Comparison of ENCODE assay signal across 1 cellular context in the genomic region with DNA sequence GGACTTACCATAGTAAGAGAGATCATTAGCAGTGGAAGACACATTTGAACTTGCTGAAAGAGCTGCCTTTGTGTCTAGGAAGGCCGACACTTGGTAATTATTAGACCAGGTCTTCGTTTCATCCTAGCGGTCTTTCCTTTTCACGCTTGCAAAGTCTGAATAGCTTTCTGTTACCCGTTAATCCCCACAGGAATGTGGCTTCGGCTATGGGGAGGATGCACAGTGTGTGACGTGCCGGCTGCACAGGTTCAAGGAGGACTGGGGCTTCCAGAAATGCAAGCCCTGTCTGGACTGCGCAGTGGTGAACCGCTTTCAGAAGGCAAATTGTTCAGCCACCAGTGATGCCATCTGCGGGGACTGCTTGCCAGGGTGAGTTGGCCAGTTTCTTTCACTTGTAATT.
TF ChIP-seq lines count a peak whose summit lies in the region.

No MANE protein-coding gene starts in this region.

TF ChIP-seq in GM23338, 12 proteins besides CTCF, POLR2A, EP300 and RAD21 (continued from another document):
- TF ChIP-seq, protein P1, sequence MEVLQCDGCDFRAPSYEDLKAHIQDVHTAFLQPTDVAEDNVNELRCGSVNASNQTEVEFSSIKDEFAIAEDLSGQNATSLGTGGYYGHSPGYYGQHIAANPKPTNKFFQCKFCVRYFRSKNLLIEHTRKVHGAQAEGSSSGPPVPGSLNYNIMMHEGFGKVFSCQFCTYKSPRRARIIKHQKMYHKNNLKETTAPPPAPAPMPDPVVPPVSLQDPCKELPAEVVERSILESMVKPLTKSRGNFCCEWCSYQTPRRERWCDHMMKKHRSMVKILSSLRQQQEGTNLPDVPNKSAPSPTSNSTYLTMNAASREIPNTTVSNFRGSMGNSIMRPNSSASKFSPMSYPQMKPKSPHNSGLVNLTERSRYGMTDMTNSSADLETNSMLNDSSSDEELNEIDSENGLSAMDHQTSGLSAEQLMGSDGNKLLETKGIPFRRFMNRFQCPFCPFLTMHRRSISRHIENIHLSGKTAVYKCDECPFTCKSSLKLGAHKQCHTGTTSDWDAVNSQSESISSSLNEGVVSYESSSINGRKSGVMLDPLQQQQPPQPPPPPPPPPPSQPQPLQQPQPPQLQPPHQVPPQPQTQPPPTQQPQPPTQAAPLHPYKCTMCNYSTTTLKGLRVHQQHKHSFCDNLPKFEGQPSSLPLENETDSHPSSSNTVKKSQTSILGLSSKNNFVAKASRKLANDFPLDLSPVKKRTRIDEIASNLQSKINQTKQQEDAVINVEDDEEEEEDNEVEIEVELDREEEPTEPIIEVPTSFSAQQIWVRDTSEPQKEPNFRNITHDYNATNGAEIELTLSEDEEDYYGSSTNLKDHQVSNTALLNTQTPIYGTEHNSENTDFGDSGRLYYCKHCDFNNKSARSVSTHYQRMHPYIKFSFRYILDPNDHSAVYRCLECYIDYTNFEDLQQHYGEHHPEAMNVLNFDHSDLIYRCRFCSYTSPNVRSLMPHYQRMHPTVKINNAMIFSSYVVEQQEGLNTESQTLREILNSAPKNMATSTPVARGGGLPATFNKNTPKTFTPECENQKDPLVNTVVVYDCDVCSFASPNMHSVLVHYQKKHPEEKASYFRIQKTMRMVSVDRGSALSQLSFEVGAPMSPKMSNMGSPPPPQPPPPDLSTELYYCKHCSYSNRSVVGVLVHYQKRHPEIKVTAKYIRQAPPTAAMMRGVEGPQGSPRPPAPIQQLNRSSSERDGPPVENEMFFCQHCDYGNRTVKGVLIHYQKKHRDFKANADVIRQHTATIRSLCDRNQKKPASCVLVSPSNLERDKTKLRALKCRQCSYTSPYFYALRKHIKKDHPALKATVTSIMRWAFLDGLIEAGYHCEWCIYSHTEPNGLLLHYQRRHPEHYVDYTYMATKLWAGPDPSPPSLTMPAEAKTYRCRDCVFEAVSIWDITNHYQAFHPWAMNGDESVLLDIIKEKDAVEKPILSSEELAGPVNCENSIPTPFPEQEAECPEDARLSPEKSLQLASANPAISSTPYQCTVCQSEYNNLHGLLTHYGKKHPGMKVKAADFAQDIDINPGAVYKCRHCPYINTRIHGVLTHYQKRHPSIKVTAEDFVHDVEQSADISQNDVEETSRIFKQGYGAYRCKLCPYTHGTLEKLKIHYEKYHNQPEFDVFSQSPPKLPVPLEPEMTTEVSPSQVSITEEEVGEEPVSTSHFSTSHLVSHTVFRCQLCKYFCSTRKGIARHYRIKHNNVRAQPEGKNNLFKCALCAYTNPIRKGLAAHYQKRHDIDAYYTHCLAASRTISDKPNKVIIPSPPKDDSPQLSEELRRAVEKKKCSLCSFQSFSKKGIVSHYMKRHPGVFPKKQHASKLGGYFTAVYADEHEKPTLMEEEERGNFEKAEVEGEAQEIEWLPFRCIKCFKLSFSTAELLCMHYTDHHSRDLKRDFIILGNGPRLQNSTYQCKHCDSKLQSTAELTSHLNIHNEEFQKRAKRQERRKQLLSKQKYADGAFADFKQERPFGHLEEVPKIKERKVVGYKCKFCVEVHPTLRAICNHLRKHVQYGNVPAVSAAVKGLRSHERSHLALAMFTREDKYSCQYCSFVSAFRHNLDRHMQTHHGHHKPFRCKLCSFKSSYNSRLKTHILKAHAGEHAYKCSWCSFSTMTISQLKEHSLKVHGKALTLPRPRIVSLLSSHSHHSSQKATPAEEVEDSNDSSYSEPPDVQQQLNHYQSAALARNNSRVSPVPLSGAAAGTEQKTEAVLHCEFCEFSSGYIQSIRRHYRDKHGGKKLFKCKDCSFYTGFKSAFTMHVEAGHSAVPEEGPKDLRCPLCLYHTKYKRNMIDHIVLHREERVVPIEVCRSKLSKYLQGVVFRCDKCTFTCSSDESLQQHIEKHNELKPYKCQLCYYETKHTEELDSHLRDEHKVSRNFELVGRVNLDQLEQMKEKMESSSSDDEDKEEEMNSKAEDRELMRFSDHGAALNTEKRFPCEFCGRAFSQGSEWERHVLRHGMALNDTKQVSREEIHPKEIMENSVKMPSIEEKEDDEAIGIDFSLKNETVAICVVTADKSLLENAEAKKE (CRISPR knock-in tag; IDR thresholded peaks at IDR 0.05): no peak
- TF ChIP-seq, protein P2, sequence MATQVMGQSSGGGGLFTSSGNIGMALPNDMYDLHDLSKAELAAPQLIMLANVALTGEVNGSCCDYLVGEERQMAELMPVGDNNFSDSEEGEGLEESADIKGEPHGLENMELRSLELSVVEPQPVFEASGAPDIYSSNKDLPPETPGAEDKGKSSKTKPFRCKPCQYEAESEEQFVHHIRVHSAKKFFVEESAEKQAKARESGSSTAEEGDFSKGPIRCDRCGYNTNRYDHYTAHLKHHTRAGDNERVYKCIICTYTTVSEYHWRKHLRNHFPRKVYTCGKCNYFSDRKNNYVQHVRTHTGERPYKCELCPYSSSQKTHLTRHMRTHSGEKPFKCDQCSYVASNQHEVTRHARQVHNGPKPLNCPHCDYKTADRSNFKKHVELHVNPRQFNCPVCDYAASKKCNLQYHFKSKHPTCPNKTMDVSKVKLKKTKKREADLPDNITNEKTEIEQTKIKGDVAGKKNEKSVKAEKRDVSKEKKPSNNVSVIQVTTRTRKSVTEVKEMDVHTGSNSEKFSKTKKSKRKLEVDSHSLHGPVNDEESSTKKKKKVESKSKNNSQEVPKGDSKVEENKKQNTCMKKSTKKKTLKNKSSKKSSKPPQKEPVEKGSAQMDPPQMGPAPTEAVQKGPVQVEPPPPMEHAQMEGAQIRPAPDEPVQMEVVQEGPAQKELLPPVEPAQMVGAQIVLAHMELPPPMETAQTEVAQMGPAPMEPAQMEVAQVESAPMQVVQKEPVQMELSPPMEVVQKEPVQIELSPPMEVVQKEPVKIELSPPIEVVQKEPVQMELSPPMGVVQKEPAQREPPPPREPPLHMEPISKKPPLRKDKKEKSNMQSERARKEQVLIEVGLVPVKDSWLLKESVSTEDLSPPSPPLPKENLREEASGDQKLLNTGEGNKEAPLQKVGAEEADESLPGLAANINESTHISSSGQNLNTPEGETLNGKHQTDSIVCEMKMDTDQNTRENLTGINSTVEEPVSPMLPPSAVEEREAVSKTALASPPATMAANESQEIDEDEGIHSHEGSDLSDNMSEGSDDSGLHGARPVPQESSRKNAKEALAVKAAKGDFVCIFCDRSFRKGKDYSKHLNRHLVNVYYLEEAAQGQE (IDR thresholded peaks at IDR 0.05; ENCODE audit: unreplicated experiment): no peak
- no peak for TF ChIP-seq ZNF114 (CRISPR knock-in tag; IDR thresholded peaks at IDR 0.05)
